24 cellular contexts compared by ENCODE assay signal in the genomic region with DNA sequence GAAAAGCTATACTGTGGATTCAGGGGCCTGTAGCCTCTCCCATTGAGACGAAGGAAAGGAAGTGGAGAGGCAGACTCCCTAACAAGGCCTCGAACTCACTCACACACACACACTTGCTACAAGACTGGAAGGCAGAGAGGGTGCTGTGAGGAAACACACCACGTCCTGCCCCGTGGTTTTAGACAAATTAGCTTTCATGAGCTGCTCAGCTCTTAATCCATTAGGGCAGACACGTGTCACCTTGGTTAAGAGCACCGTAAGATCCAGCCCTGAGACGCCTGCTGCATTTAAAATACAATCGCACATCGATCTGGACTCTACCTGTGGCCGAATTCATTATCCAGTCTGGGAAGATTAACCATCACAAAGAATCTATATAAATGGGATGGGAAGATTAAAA.
"Had no signal": no experiment of that assay in that cellular context is flagged by ENCODE, and none has a peak within 500 bp of the region (broad histone marks: within the 10 kb centered on the region; RNA-seq: fewer than 3 reads in every experiment).

No MANE protein-coding gene starts in this region.

- DNase-seq: activated CD4-positive, alpha-beta memory T cell treated with anti-CD3 and anti-CD28 coated beads for 36 hours; activated CD4-positive, alpha-beta T cell treated with anti-CD3 and anti-CD28 coated beads for 36 hours; activated CD4-positive, alpha-beta T cell treated with anti-CD3 and anti-CD28 coated beads, Interleukin-2, amount 10 ng/mL, durations not matched to agents 24 days and 14 days; activated CD4-positive, CD25-positive, alpha-beta regulatory T cell; activated CD4-positive, CD25-positive, alpha-beta regulatory T cell treated with anti-CD3 and anti-CD28 coated beads, Interleukin-2, amount 50 U/mL, for 72 hours; activated CD8-positive, alpha-beta memory T cell treated with anti-CD3 and anti-CD28 coated beads, Interleukin-2, amount 50 U/mL, for 48 hours; activated gamma-delta T cell; activated naive CD4-positive, alpha-beta T cell; activated naive CD4-positive, alpha-beta T cell treated with anti-CD3 and anti-CD28 coated beads, Interleukin-2, amount 10 ng/mL, durations not matched to agents 7 days and 5 days; activated naive CD8-positive, alpha-beta T cell treated with anti-CD3 and anti-CD28 coated beads, Interleukin-2, amount 10 ng/mL, durations not matched to agents 7 days and 5 days; activated T-cell treated with anti-CD3 and anti-CD28 coated beads for 4 hours; activated T-cell treated with anti-CD3 and anti-CD28 coated beads, Interleukin-2, amount 50 U/mL, for 24 hours; activated T-cell treated with anti-CD3 and anti-CD28 coated beads, Interleukin-2, amount 50 U/mL, for 72 hours; dorsolateral prefrontal cortex; effector memory CD4-positive, alpha-beta T cell; endodermal cell; foreskin fibroblast; head of caudate nucleus; T-helper 17 cell; T1000 had no signal

- H3K27me3 ChIP-seq: ascending aorta, dorsolateral prefrontal cortex had no signal

- H3K4me3 ChIP-seq: ascending aorta, coronary artery, dorsolateral prefrontal cortex had no signal

- ATAC-seq: activated CD4-positive, alpha-beta T cell treated with anti-CD3 and anti-CD28 coated beads for 36 hours; activated naive CD4-positive, alpha-beta T cell treated with anti-CD3 and anti-CD28 coated beads, Interleukin-2, amount 50 U/mL, for 72 hours; activated T-cell treated with anti-CD3 and anti-CD28 coated beads, Interleukin-2, amount 50 U/mL, for 72 hours; esophagus mucosa; T-helper 17 cell had no signal

- H3K27ac ChIP-seq: ascending aorta, coronary artery, dorsolateral prefrontal cortex had no signal

- H3K9me3 ChIP-seq: ascending aorta had no signal

- H3K4me1 ChIP-seq: ascending aorta had no signal

- H3K36me3 ChIP-seq: ascending aorta had no signal
